ENCODE assay signal across 1 cellular context in genomic region chr1:200381256-200381980, GRCh38.
TF ChIP-seq lines count a peak whose summit lies in the region.

No MANE protein-coding gene starts in this region.

TF ChIP-seq in HepG2, 621 proteins besides CTCF, POLR2A, EP300 and RAD21:
- TF ChIP-seq RAD51 (IDR thresholded peaks at IDR 0.05; ENCODE audit: borderline replicate concordance) (no peak), ZNF777 (CRISPR knock-in tag; IDR thresholded peaks at IDR 0.05) (no peak), ZNF678 (CRISPR knock-in tag; IDR thresholded peaks at IDR 0.05) (no peak), SRSF9 (IDR thresholded peaks at IDR 0.05; ENCODE audit: borderline replicate concordance, insufficient read depth, low read depth, low read length, poor library complexity, severe bottlenecking) (no peak), ZSCAN5A (CRISPR knock-in tag; IDR thresholded peaks at IDR 0.05; ENCODE audit: borderline replicate concordance) (no peak), SIX4 (CRISPR knock-in tag; IDR thresholded peaks at IDR 0.05) (no peak), JUN (CRISPR knock-in tag; IDR thresholded peaks at IDR 0.05) (no peak), DMTF1 (CRISPR knock-in tag; IDR thresholded peaks at IDR 0.05) (no peak), E2F2 (CRISPR knock-in tag; IDR thresholded peaks at IDR 0.05; ENCODE audit: borderline replicate concordance) (no peak), MATR3 (CRISPR knock-in tag; IDR thresholded peaks at IDR 0.05) (no peak), ZNF562 (CRISPR knock-in tag; IDR thresholded peaks at IDR 0.05; ENCODE audit: borderline replicate concordance) (no peak)
- TF ChIP-seq, protein P1, sequence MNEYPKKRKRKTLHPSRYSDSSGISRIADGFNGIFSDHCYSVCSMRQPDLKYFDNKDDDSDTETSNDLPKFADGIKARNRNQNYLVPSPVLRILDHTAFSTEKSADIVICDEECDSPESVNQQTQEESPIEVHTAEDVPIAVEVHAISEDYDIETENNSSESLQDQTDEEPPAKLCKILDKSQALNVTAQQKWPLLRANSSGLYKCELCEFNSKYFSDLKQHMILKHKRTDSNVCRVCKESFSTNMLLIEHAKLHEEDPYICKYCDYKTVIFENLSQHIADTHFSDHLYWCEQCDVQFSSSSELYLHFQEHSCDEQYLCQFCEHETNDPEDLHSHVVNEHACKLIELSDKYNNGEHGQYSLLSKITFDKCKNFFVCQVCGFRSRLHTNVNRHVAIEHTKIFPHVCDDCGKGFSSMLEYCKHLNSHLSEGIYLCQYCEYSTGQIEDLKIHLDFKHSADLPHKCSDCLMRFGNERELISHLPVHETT (CRISPR knock-in tag; conservative IDR thresholded peaks at IDR 0.05), result no peak
- TF ChIP-seq, protein P2, sequence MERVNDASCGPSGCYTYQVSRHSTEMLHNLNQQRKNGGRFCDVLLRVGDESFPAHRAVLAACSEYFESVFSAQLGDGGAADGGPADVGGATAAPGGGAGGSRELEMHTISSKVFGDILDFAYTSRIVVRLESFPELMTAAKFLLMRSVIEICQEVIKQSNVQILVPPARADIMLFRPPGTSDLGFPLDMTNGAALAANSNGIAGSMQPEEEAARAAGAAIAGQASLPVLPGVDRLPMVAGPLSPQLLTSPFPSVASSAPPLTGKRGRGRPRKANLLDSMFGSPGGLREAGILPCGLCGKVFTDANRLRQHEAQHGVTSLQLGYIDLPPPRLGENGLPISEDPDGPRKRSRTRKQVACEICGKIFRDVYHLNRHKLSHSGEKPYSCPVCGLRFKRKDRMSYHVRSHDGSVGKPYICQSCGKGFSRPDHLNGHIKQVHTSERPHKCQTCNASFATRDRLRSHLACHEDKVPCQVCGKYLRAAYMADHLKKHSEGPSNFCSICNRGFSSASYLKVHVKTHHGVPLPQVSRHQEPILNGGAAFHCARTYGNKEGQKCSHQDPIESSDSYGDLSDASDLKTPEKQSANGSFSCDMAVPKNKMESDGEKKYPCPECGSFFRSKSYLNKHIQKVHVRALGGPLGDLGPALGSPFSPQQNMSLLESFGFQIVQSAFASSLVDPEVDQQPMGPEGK (CRISPR knock-in tag; IDR thresholded peaks at IDR 0.05), result no peak
TF ChIP-seq in HepG2: peak in this region for 0.
